8 cellular contexts compared by ENCODE assay signal in the genomic region with DNA sequence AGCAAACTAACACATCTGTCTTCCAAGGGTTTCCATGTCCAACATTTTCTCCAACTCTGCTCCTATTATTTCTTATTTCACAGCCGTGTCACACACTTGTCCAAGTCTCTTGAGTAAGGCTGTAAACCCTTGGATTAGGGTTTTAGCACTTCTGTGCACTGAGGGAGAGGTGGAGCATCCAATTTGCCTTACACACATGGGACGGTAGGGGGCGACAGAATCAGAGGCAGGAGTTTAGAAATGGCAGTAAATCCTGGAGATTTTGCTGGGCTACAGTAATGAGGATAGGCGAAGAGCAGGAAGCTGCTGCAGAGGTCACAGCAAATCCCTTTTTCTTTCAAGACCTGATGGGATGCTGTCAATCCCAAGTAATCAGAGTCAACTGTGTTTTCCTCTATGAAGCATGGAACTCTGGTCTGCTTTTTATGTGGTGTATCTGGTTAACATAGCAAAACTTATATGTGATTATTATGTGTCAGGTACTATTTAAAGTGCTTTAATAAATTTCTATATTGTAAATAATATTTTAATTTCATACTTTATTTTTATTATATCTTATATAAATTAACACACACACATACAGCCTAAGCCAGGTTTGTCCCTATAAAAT. TPM values are rescaled to one million over a fixed set of nuclear protein-coding genes. Genes with fewer than 3 reads are reported as not detected.
DNase-seq lines count a peak whose midpoint lies in the region; ATAC-seq, FAIRE-seq and TF ChIP-seq lines count a peak whose summit lies in the region.

No MANE protein-coding gene starts in this region.

- TF ChIP-seq CTCF in AG10803 (conservative IDR thresholded peaks at IDR 0.05; ENCODE audit: low read length): peak; percentile 72
- peak; percentile 60 for TF ChIP-seq CTCF in GM10248 (IDR thresholded peaks at IDR 0.05; ENCODE audit: control extremely low read depth, extremely low read depth, low read depth, missing control alignments)
- TF ChIP-seq CTCF in epithelial cell of proximal tubule (conservative IDR thresholded peaks at IDR 0.05; ENCODE audit: low read depth, low read length): peak; percentile 66

- CTCF ChIA-PET in GM10248 (lab: Yijun Ruan, JAX): interaction anchor here (1.8 to 2.0 kb wide), 2 partner anchors 9 to 10 kb away, joined by 5 to 6 read pairs; no protein-coding TSS in a partner anchor

- no peak for FAIRE-seq in urothelium cell line (lab: Jason Lieb, UNC)

- H3K4me3 ChIP-seq in AG10803 (ENCODE audit: low read length) (no peak overlapping the region), epithelial cell of proximal tubule (ENCODE audit: low read depth, low read length) (no peak overlapping the region)

- no peak for ATAC-seq in HG03025 (IDR thresholded peaks at IDR 0.05; ENCODE audit: low FRiP score, unreplicated experiment)
- no peak for ATAC-seq in HG03565 (IDR thresholded peaks at IDR 0.05; ENCODE audit: unreplicated experiment)

- DNase-seq in AG10803 (ENCODE audit: low read depth) (peak; percentile 23), GM10248 (ENCODE audit: extremely low spot score) (peak; percentile 37), NCI-H82 (lab: John Stamatoyannopoulos, UW) (peak; percentile 59), epithelial cell of proximal tubule (ENCODE audit: low read depth) (no peak), urothelium cell line (ENCODE audit: low spot score) (no peak), occipital lobe (lab: John Stamatoyannopoulos, UW) (no peak)

- POLR2A ChIA-PET in GM10248 (lab: Yijun Ruan, JAX): no interaction called here

RNA-seq across cellular contexts. Expression of gene LCE5A, which starts 15.4 kb away (rescaled TPM):
- total RNA-seq in epithelial cell of proximal tubule (not detected in 2 replicates), occipital lobe (not detected)

RNA-seq across cellular contexts. Expression of gene CRCT1, which starts 19.1 kb away (rescaled TPM):
- 0.40 TPM in 1 of 2 replicates, not detected in the other for total RNA-seq in epithelial cell of proximal tubule
- not detected for total RNA-seq in occipital lobe

Comparison
In these comparisons a context has a peak if more than half of its experiments do, and no peak if none do; other contexts are left out.
1. DNase-seq: peak in AG10803 (single experiment), GM10248 (single experiment) and NCI-H82 (single experiment); none in epithelial cell of proximal tubule (single experiment), urothelium cell line (single experiment) and occipital lobe (single experiment).
2. Peak in every context shown above with its lines, with median percentiles within 50 percentile points of each other: CTCF ChIP-seq.